Comparison of ENCODE assay signal across 22 cellular contexts in the genomic region with DNA sequence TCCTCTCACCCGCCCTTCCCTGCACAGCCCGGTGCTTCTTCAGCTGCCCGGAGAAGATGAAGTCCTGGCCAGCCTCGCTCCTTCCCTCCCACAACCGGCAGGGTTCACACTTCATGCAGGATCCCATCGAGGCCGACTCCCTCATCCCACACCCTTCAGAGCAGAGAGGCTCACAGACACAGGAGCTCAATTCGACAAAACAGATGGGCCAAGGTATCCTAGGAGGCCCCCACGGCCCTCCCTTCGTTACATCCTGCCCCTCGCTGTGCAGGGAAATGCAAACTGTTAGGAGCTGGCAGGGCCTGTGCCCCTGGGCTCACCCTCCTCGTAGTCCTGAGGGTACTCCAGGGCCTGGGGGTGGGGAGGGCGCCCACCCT.
DNase-seq lines count a peak whose midpoint lies in the region; ATAC-seq and TF ChIP-seq lines count a peak whose summit lies in the region.
"Had no signal": no experiment of that assay in that cellular context is flagged by ENCODE, and none has a peak within 500 bp of the region (broad histone marks: within the 10 kb centered on the region; RNA-seq: fewer than 3 reads in every experiment).

No MANE protein-coding gene starts in this region.

- intact Hi-C loops in Right ventricle myocardium inferior (cut with DNase I) (no loop called here), left ventricle myocardium inferior (cut with micrococcal nuclease) (no loop called here), upper lobe of right lung (cut with DNase I) (no loop called here)

- H3K27ac ChIP-seq in left ventricle myocardium inferior (replicated peaks) (no peak overlapping the region), neural progenitor cell (no peak overlapping the region), upper lobe of right lung (no peak overlapping the region)
- H3K27ac ChIP-seq: epithelial cell of prostate, gastrocnemius medialis, left lung, RWPE1 had no signal

- peaks cover 3% of the 10 kb centered on the region for H3K4me1 Mint-ChIP-seq in glutamatergic neuron (ENCODE audit: low read depth, unreplicated experiment)
- peaks cover 23% of the 10 kb centered on the region for H3K4me1 Mint-ChIP-seq in neural progenitor cell
- H3K4me1 Mint-ChIP-seq in HFFc6 (ENCODE audit: low read depth), result no peaks in the 10 kb centered on the region
- H3K4me1 Mint-ChIP-seq: CD14-positive monocyte had no signal

- H3K9me3 ChIP-seq in left ventricle myocardium inferior (replicated peaks) (no peaks in the 10 kb centered on the region), neural progenitor cell (ENCODE audit: low read depth) (no peaks in the 10 kb centered on the region), upper lobe of right lung (no peaks in the 10 kb centered on the region)
- H3K9me3 ChIP-seq: gastrocnemius medialis, left lung had no signal

- no peaks in the 10 kb centered on the region for H3K36me3 Mint-ChIP-seq in glutamatergic neuron (ENCODE audit: unreplicated experiment)
- peaks cover 6% of the 10 kb centered on the region for H3K36me3 Mint-ChIP-seq in neural progenitor cell
- no peaks in the 10 kb centered on the region for H3K36me3 Mint-ChIP-seq in HFFc6 (ENCODE audit: low read depth)

- H3K27me3 ChIP-seq in left ventricle myocardium inferior (ENCODE audit: low read depth) (no peaks in the 10 kb centered on the region), neural progenitor cell (no peaks in the 10 kb centered on the region), upper lobe of right lung (no peaks in the 10 kb centered on the region)
- H3K27me3 ChIP-seq: gastrocnemius medialis, left lung had no signal

- no peaks in the 10 kb centered on the region for H3F3A ChIP-seq in neural progenitor cell (ENCODE audit: low read depth)

- H3K27me3 Mint-ChIP-seq in glutamatergic neuron (ENCODE audit: unreplicated experiment), result peaks cover 18% of the 10 kb centered on the region
- H3K27me3 Mint-ChIP-seq in neural progenitor cell (ENCODE audit: insufficient read depth, low read depth), result peaks cover 6% of the 10 kb centered on the region
- no peaks in the 10 kb centered on the region; the same call in 1 of the 2 replicates for H3K27me3 Mint-ChIP-seq in HFFc6 (ENCODE audit: insufficient read depth)
- H3K27me3 Mint-ChIP-seq: activated CD4-positive, alpha-beta memory T cell treated with anti-CD3 and anti-CD28 coated beads for 36 hours; activated T-cell treated with anti-CD3 and anti-CD28 coated beads, Interleukin-2, amount 50 U/mL, for 24 hours; T-cell had no signal

- DNase-seq in Right ventricle myocardium inferior (ENCODE audit: missing footprints) (no peak), left ventricle myocardium inferior (no peak), glutamatergic neuron (peak; percentile 44), neural progenitor cell (ENCODE audit: low spot score) (no peak), upper lobe of right lung (no peak), HFFc6 (no peak)
- no peak for DNase-seq in stimulated activated CD8-positive, alpha-beta memory T cell treated with anti-CD3 and anti-CD28 coated beads, Interleukin-4, amount 100 ng/mL, for 48 hours
- DNase-seq in stimulated activated naive CD4-positive, alpha-beta T cell (lab: John Stamatoyannopoulos, UW), result no peak
- DNase-seq: activated CD4-positive, alpha-beta memory T cell treated with anti-CD3 and anti-CD28 coated beads for 36 hours; activated T-cell treated with anti-CD3 and anti-CD28 coated beads, Interleukin-2, amount 50 U/mL, for 24 hours; dermis blood vessel endothelial cell; DMS153; gastrocnemius medialis; left lung; NCI-H1048; NCI-H2029 treated with DMSO at 0.1 percent for 48 hours; NCI-H510A treated with DMSO at 0.1 percent for 48 hours had no signal

- H3K4me2 ChIP-seq in neural progenitor cell, result no peak overlapping the region

- H4K20me1 ChIP-seq in neural progenitor cell (ENCODE audit: low read depth), result no peaks in the 10 kb centered on the region

- H3K4me3 Mint-ChIP-seq in glutamatergic neuron (ENCODE audit: unreplicated experiment), result no peak overlapping the region
- no peak overlapping the region for H3K4me3 Mint-ChIP-seq in neural progenitor cell
- H3K4me3 Mint-ChIP-seq in HFFc6, result no peak overlapping the region
- H3K4me3 Mint-ChIP-seq: activated CD4-positive, alpha-beta memory T cell treated with anti-CD3 and anti-CD28 coated beads for 36 hours; activated T-cell treated with anti-CD3 and anti-CD28 coated beads, Interleukin-2, amount 50 U/mL, for 24 hours; CD14-positive monocyte; T-cell had no signal

- no peak overlapping the region for H3K4me3 ChIP-seq in left ventricle myocardium inferior
- H3K4me3 ChIP-seq in neural progenitor cell, result no peak overlapping the region
- no peak overlapping the region for H3K4me3 ChIP-seq in upper lobe of right lung
- H3K4me3 ChIP-seq: gastrocnemius medialis, left lung had no signal

- no peak overlapping the region for H2AFZ ChIP-seq in neural progenitor cell (replicated peaks)

- H3K79me2 ChIP-seq in neural progenitor cell (ENCODE audit: low read depth), result no peaks in the 10 kb centered on the region

- ATAC-seq in Right ventricle myocardium inferior (peak; percentile 16), upper lobe of right lung (peak; percentile 41)
- ATAC-seq: gastrocnemius medialis, left lung had no signal

- H3K27ac Mint-ChIP-seq in glutamatergic neuron (ENCODE audit: unreplicated experiment) (no peak overlapping the region), neural progenitor cell (peak overlapping the region; percentile 97), HFFc6 (no peak overlapping the region)
- H3K27ac Mint-ChIP-seq: activated CD4-positive, alpha-beta memory T cell treated with anti-CD3 and anti-CD28 coated beads for 36 hours; activated naive CD4-positive, alpha-beta T cell treated with anti-CD3 and anti-CD28 coated beads, Interleukin-2, amount 50 U/mL, for 72 hours; activated T-cell treated with anti-CD3 and anti-CD28 coated beads, Interleukin-2, amount 50 U/mL, for 24 hours had no signal

- H3K36me3 ChIP-seq in left ventricle myocardium inferior (peaks cover 28% of the 10 kb centered on the region), neural progenitor cell (no peaks in the 10 kb centered on the region), upper lobe of right lung (peaks cover 7% of the 10 kb centered on the region)

- H3K9me3 Mint-ChIP-seq in glutamatergic neuron (ENCODE audit: unreplicated experiment) (peaks cover 14% of the 10 kb centered on the region), neural progenitor cell (peaks cover 2% of the 10 kb centered on the region), HFFc6 (no peaks in the 10 kb centered on the region)
- H3K9me3 Mint-ChIP-seq: CD14-positive monocyte had no signal

- H3K9ac ChIP-seq in neural progenitor cell, result no peak overlapping the region

- H3K4me1 ChIP-seq in left ventricle myocardium inferior, result peaks cover 11% of the 10 kb centered on the region
- H3K4me1 ChIP-seq in neural progenitor cell, result peaks cover 4% of the 10 kb centered on the region
- no peaks in the 10 kb centered on the region for H3K4me1 ChIP-seq in upper lobe of right lung
- H3K4me1 ChIP-seq: gastrocnemius medialis, left lung had no signal

- TF ChIP-seq CTCF in left ventricle myocardium inferior (IDR thresholded peaks at IDR 0.05; ENCODE audit: borderline replicate concordance) (no peak), glutamatergic neuron (IDR thresholded peaks at IDR 0.05; ENCODE audit: partially characterized antibody, unreplicated experiment) (no peak), neural progenitor cell (IDR thresholded peaks at IDR 0.05) (no peak), upper lobe of right lung (IDR thresholded peaks at IDR 0.05) (no peak), HFFc6 (IDR thresholded peaks at IDR 0.05) (no peak)
